ENCODE assay signal across 17 cellular contexts in the genomic region with DNA sequence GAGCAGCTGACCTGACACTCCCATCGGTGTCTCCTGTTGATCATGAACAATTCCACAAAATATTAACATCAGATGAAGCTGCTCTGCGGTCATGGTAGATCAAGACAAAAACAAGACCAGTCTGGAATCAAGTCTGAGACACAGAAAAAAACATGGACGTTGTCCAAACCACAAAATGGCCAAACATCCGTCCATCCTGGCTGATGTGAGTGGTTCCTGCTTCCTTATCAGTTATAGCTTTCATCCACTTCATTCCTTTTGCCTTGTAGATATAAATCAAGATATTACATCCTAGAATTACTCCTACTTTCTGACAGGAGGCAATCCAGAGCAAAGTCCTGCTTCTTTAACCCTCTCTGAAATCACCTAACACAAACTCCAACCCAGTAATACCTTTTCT. TPM values are rescaled to one million over a fixed set of nuclear protein-coding genes. Genes with fewer than 3 reads are reported as not detected.
DNase-seq lines count a peak whose midpoint lies in the region; ATAC-seq and TF ChIP-seq lines count a peak whose summit lies in the region.
"Had no signal": no experiment of that assay in that cellular context is flagged by ENCODE, and none has a peak within 500 bp of the region (broad histone marks: within the 10 kb centered on the region; RNA-seq: fewer than 3 reads in every experiment).

No MANE protein-coding gene starts in this region.

- H3K27ac ChIP-seq in stomach, result no peak overlapping the region
- H3K27ac ChIP-seq: tibial artery had no signal

- intact Hi-C loops in stomach (cut with DNase I; ENCODE audit: low total_unique reads), result no loop called here

- H3K4me1 ChIP-seq in stomach, result no peaks in the 10 kb centered on the region
- H3K4me1 ChIP-seq: tibial artery had no signal

- H3K27me3 ChIP-seq in stomach, result no peaks in the 10 kb centered on the region
- H3K27me3 ChIP-seq: tibial artery had no signal

- H3K4me3 ChIP-seq in fibroblast of pulmonary artery (replicated peaks; ENCODE audit: low read depth, low read length) (no peak overlapping the region), stomach (no peak overlapping the region)
- H3K4me3 ChIP-seq: tibial artery had no signal

- no peak for TF ChIP-seq EP300 in stomach (IDR thresholded peaks at IDR 0.05)

- WGBS in stomach, 5 donors, result 23 to 41% (median 33%) methylated on average over 4 of the region's 4 CpGs

- peak; percentile 92 for DNase-seq in A172 (ENCODE audit: low spot score)
- peak; percentile 11 for DNase-seq in HK-2 (ENCODE audit: unreplicated experiment)
- peak; percentile 36 for DNase-seq in fibroblast of pulmonary artery (ENCODE audit: low read depth)
- DNase-seq in NCI-H748 (lab: John Stamatoyannopoulos, UW; ENCODE audit: unreplicated experiment), result no peak
- DNase-seq in stomach, result no peak
- no peak for DNase-seq in erythroblast (lab: John Stamatoyannopoulos, UW)
- DNase-seq in NCI-H1930 (lab: John Stamatoyannopoulos, UW), result no peak
- DNase-seq: activated CD4-positive, alpha-beta T cell treated with anti-CD3 and anti-CD28 coated beads for 4 hours; activated naive CD8-positive, alpha-beta T cell treated with anti-CD3 and anti-CD28 coated beads, Interleukin-2, amount 50 U/mL, for 24 hours; activated T-cell treated with anti-CD3 and anti-CD28 coated beads, Interleukin-2, amount 50 U/mL, for 4 hours; Karpas-422; NCI-H2081 treated with DMSO at 0.1 percent for 48 hours; T-cell; tibial artery had no signal

- no peaks in the 10 kb centered on the region for H3K36me3 ChIP-seq in stomach
- H3K36me3 ChIP-seq: tibial artery had no signal

- no peak for TF ChIP-seq CTCF in fibroblast of pulmonary artery (IDR thresholded peaks at IDR 0.05; ENCODE audit: low read length, missing control alignments)
- no peak for TF ChIP-seq CTCF in stomach (IDR thresholded peaks at IDR 0.05)

- no peaks in the 10 kb centered on the region for H3K9me3 ChIP-seq in stomach
- H3K9me3 ChIP-seq: tibial artery had no signal

- peak; percentile 76 for ATAC-seq in SK-N-SH treated with all-trans-retinoic acid at 6 μM for 48 hours
- ATAC-seq: activated naive CD8-positive, alpha-beta T cell treated with anti-CD3 and anti-CD28 coated beads, Interleukin-2, amount 50 U/mL, for 24 hours; activated T-cell treated with anti-CD3 and anti-CD28 coated beads, Interleukin-2, amount 50 U/mL, for 4 hours; T-cell had no signal

- TF ChIP-seq POLR2A in stomach (IDR thresholded peaks at IDR 0.05) (no peak), erythroblast (IDR thresholded peaks at IDR 0.05; ENCODE audit: low read length) (no peak)

TF ChIP-seq in SK-N-SH treated with all-trans-retinoic acid at 6 μM for 48 hours, 23 proteins besides CTCF, POLR2A, EP300 and RAD21:
- TF ChIP-seq ISL1 (CRISPR knock-in tag; IDR thresholded peaks at IDR 0.05), result peak; percentile 67
- TF ChIP-seq, protein P1, sequence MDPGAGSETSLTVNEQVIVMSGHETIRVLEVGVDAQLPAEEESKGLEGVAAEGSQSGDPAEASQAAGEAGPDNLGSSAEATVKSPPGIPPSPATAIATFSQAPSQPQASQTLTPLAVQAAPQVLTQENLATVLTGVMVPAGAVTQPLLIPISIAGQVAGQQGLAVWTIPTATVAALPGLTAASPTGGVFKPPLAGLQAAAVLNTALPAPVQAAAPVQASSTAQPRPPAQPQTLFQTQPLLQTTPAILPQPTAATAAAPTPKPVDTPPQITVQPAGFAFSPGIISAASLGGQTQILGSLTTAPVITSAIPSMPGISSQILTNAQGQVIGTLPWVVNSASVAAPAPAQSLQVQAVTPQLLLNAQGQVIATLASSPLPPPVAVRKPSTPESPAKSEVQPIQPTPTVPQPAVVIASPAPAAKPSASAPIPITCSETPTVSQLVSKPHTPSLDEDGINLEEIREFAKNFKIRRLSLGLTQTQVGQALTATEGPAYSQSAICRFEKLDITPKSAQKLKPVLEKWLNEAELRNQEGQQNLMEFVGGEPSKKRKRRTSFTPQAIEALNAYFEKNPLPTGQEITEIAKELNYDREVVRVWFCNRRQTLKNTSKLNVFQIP (CRISPR knock-in tag; IDR thresholded peaks at IDR 0.05; ENCODE audit: borderline replicate concordance, low read depth), result no peak

RNA-seq across cellular contexts. Expression of gene PCSK1N, which starts 28.8 kb away (rescaled TPM):
- 15.3 and 16.5 TPM in 2 replicates for total RNA-seq in A172 (2014; rRNA removed; shearing (Covaris generic))
- total RNA-seq in stomach, result 10 to 100 TPM in 2 of 5 donors, 1 to 10 TPM in 3; 1.3 to 46.6 (median 7.0) TPM
- polyA plus RNA-seq in stomach, result 10 to 100 TPM; 12.4 to 15.3 (median 13.1) TPM

RNA-seq across cellular contexts. Expression of gene TIMM17B, which starts 33.4 kb away (rescaled TPM):
- total RNA-seq in A172 (2014; rRNA removed; shearing (Covaris generic)), result 67.2 and 73.1 TPM in 2 replicates
- 10 to 100 TPM in 3 of 5 donors, 1 to 10 TPM in 2; 2.9 to 24.1 (median 14.3) TPM for total RNA-seq in stomach
- 10 to 100 TPM; 43.4 to 77.2 (median 50.8) TPM for polyA plus RNA-seq in stomach

RNA-seq across cellular contexts. Expression of gene PQBP1, which starts 33.5 kb away (rescaled TPM):
- total RNA-seq in A172 (2014; rRNA removed; shearing (Covaris generic)), result 57.4 and 59.2 TPM in 2 replicates
- total RNA-seq in stomach, result 100 to 1,000 TPM in 1 of 5 donors, 10 to 100 TPM in 3, 1 to 10 TPM in 1; 4.7 to 148 (median 58.9) TPM
- polyA plus RNA-seq in stomach, result 100 to 1,000 TPM; 106 to 133 (median 118) TPM

RNA-seq across cellular contexts. Expression of gene ERAS, which starts 37.9 kb away (rescaled TPM):
- total RNA-seq in A172 (2014; rRNA removed; shearing (Covaris generic)), result not detected in 2 replicates
- not detected for total RNA-seq in stomach
- not detected for polyA plus RNA-seq in stomach
- total RNA-seq: frontal cortex, mucosa of gallbladder, T-cell had no signal

RNA-seq across cellular contexts. Expression of gene SLC35A2, which starts 47.2 kb away (rescaled TPM):
- 18.9 and 32.6 TPM in 2 replicates for total RNA-seq in A172 (2014; rRNA removed; shearing (Covaris generic))
- 10 to 100 TPM in 3 of 5 donors, 1 to 10 TPM in 1, not detected in 1; 4.3 to 25.4 (median 14.5) TPM for total RNA-seq in stomach
- 10 to 100 TPM in 1 of 3 donors, 1 to 10 TPM in 2; 6.9 to 12.3 (median 10.0) TPM for polyA plus RNA-seq in stomach

Comparison
In these comparisons a context has a peak if more than half of its experiments do, and no peak if none do; other contexts are left out.
1. DNase-seq: peak in A172 (single experiment), HK-2 (single experiment) and fibroblast of pulmonary artery (single experiment); none in NCI-H748 (single experiment), stomach (single experiment), erythroblast (0 of 2) and NCI-H1930 (0 of 2).